1 cellular context compared by ENCODE assay signal in genomic region chr2:223908304-223909047, GRCh38.
TF ChIP-seq lines count a peak whose summit lies in the region.

No MANE protein-coding gene starts in this region.

TF ChIP-seq in HepG2, 621 proteins besides CTCF, POLR2A, EP300 and RAD21 (continued from another document and continues in another):
- TF ChIP-seq NFAT5 (CRISPR knock-in tag; IDR thresholded peaks at IDR 0.05) = no peak
- TF ChIP-seq RFXAP (CRISPR knock-in tag; IDR thresholded peaks at IDR 0.05; ENCODE audit: borderline replicate concordance) = peak; percentile 73; the same call in 1 of the 2 replicates
- no peak for TF ChIP-seq CREBL2 (CRISPR knock-in tag; IDR thresholded peaks at IDR 0.05; ENCODE audit: borderline replicate concordance)
- no peak for TF ChIP-seq ZNF484 (CRISPR knock-in tag; IDR thresholded peaks at IDR 0.05; ENCODE audit: borderline replicate concordance, low read depth)
- TF ChIP-seq CENPBD1 (CRISPR knock-in tag; IDR thresholded peaks at IDR 0.05; ENCODE audit: borderline replicate concordance, low read depth) = no peak
- peak; percentile 99 for TF ChIP-seq TEAD3 (CRISPR knock-in tag; optimal IDR thresholded peaks at IDR 0.05; ENCODE audit: borderline replicate concordance)
- 0 out of 2 replicates have a peak, but pooled peaks have one; percentile 43 for TF ChIP-seq ZNF572 (CRISPR knock-in tag; IDR thresholded peaks at IDR 0.05)
- peak; percentile 75; the same call in 1 of the 2 replicates for TF ChIP-seq ZNF264 (CRISPR knock-in tag; IDR thresholded peaks at IDR 0.05)
- TF ChIP-seq ZNF12 (CRISPR knock-in tag; IDR thresholded peaks at IDR 0.05) = peak; percentile 48
- TF ChIP-seq KDM2A (CRISPR knock-in tag; IDR thresholded peaks at IDR 0.05; ENCODE audit: borderline replicate concordance, low read depth) = peak; percentile 72
- no peak for TF ChIP-seq ZNF740 (CRISPR knock-in tag; IDR thresholded peaks at IDR 0.05)
- TF ChIP-seq SMARCE1 (IDR thresholded peaks at IDR 0.05; ENCODE audit: borderline replicate concordance) = no peak
- TF ChIP-seq PHF21A (CRISPR knock-in tag; IDR thresholded peaks at IDR 0.05) = peak; percentile 97
- TF ChIP-seq YEATS2 (CRISPR knock-in tag; IDR thresholded peaks at IDR 0.05; ENCODE audit: borderline replicate concordance) = peak; percentile 67; the same call in 1 of the 2 replicates
- TF ChIP-seq ZMYM2 (CRISPR knock-in tag; IDR thresholded peaks at IDR 0.05) = no peak
- no peak for TF ChIP-seq BRCA1 (CRISPR knock-in tag; IDR thresholded peaks at IDR 0.05)
- peak; percentile 84; the same call in 1 of the 2 replicates for TF ChIP-seq MIER2 (CRISPR knock-in tag; IDR thresholded peaks at IDR 0.05)
- TF ChIP-seq CENPT (CRISPR knock-in tag; IDR thresholded peaks at IDR 0.05; ENCODE audit: low read depth) = no peak
- TF ChIP-seq CCAR2 (optimal IDR thresholded peaks at IDR 0.05; ENCODE audit: low read depth, low read length) = peak; percentile 15
- TF ChIP-seq SRSF1 (optimal IDR thresholded peaks at IDR 0.05; ENCODE audit: low read depth, low read length) = no peak
- no peak for TF ChIP-seq AKAP8 (CRISPR knock-in tag; IDR thresholded peaks at IDR 0.05)
- TF ChIP-seq TIGD3 (CRISPR knock-in tag; IDR thresholded peaks at IDR 0.05; ENCODE audit: borderline replicate concordance) = no peak
- no peak for TF ChIP-seq ZNF720 (CRISPR knock-in tag; IDR thresholded peaks at IDR 0.05)
- no peak for TF ChIP-seq ZNF235 (CRISPR knock-in tag; IDR thresholded peaks at IDR 0.05; ENCODE audit: borderline replicate concordance)
- TF ChIP-seq ZNF564 (CRISPR knock-in tag; IDR thresholded peaks at IDR 0.05) = peak; percentile 57; the same call in 1 of the 2 replicates
- TF ChIP-seq TGIF2 (CRISPR knock-in tag; IDR thresholded peaks at IDR 0.05) = peak; percentile 85
- peak; percentile 86; the same call in 1 of the 2 replicates for TF ChIP-seq ZNF337 (CRISPR knock-in tag; IDR thresholded peaks at IDR 0.05; ENCODE audit: borderline replicate concordance, low read depth)
- no peak for TF ChIP-seq CBX2 (IDR thresholded peaks at IDR 0.05; ENCODE audit: low read depth, low read length)
- TF ChIP-seq CBX2 (CRISPR knock-in tag; IDR thresholded peaks at IDR 0.05; ENCODE audit: low read depth) = 0 out of 2 replicates have a peak, but pooled peaks have one; percentile 47
- TF ChIP-seq DNMT3B (CRISPR knock-in tag; conservative IDR thresholded peaks at IDR 0.05) = peak; percentile 95
- TF ChIP-seq ZNF18 (CRISPR knock-in tag; IDR thresholded peaks at IDR 0.05; ENCODE audit: insufficient replicate concordance) = no peak
- no peak; the same call in 1 of the 2 replicates for TF ChIP-seq E2F1 (CRISPR knock-in tag; IDR thresholded peaks at IDR 0.05)
- peak; percentile 73 for TF ChIP-seq SIX4 (CRISPR knock-in tag; IDR thresholded peaks at IDR 0.05)
- TF ChIP-seq SOX5 (CRISPR knock-in tag; IDR thresholded peaks at IDR 0.05; ENCODE audit: borderline replicate concordance) = peak; percentile 92
- TF ChIP-seq HNRNPL (IDR thresholded peaks at IDR 0.05; ENCODE audit: low read depth, low read length) = no peak
- TF ChIP-seq STAT5B (CRISPR knock-in tag; IDR thresholded peaks at IDR 0.05) = no peak
- TF ChIP-seq IRX3 (CRISPR knock-in tag; IDR thresholded peaks at IDR 0.05; ENCODE audit: borderline replicate concordance, low read depth) = no peak
- peak; percentile 99 for TF ChIP-seq SALL1 (CRISPR knock-in tag; IDR thresholded peaks at IDR 0.05)
- no peak for TF ChIP-seq LBX2 (CRISPR knock-in tag; IDR thresholded peaks at IDR 0.05; ENCODE audit: borderline replicate concordance)
- no peak for TF ChIP-seq ZNF432 (CRISPR knock-in tag; IDR thresholded peaks at IDR 0.05; ENCODE audit: borderline replicate concordance)
- 0 out of 2 replicates have a peak, but pooled peaks have one; percentile 35 for TF ChIP-seq ZMAT3 (CRISPR knock-in tag; conservative IDR thresholded peaks at IDR 0.05)
- 0 out of 2 replicates have a peak, but pooled peaks have one; percentile 51 for TF ChIP-seq ZFX (CRISPR knock-in tag; IDR thresholded peaks at IDR 0.05; ENCODE audit: low read depth)
- no peak for TF ChIP-seq CHCHD3 (CRISPR knock-in tag; IDR thresholded peaks at IDR 0.05)
- peak; percentile 75 for TF ChIP-seq PATZ1 (CRISPR knock-in tag; IDR thresholded peaks at IDR 0.05)
- TF ChIP-seq THAP9 (CRISPR knock-in tag; IDR thresholded peaks at IDR 0.05; ENCODE audit: borderline replicate concordance) = peak; percentile 39; the same call in 1 of the 2 replicates
- no peak for TF ChIP-seq ATF3 (CRISPR knock-in tag; IDR thresholded peaks at IDR 0.05)
- TF ChIP-seq EEA1 (CRISPR knock-in tag; IDR thresholded peaks at IDR 0.05; ENCODE audit: borderline replicate concordance) = no peak
- peak; percentile 37; the same call in 1 of the 2 replicates for TF ChIP-seq TFAP4 (IDR thresholded peaks at IDR 0.05; ENCODE audit: borderline replicate concordance, low read depth)
- peak; percentile 93 for TF ChIP-seq ERF (CRISPR knock-in tag; IDR thresholded peaks at IDR 0.05)
